ENCODE assay signal across 11 cellular contexts in genomic region chr2:237171396-237171795, GRCh38.
A peak's percentile ranks its signal among the peaks of the same experiment; 100 is the strongest.
DNase-seq lines count a peak whose midpoint lies in the region; ATAC-seq and TF ChIP-seq lines count a peak whose summit lies in the region.
"Had no signal": no experiment of that assay in that cellular context is flagged by ENCODE, and none has a peak within 500 bp of the region (broad histone marks: within the 10 kb centered on the region; RNA-seq: fewer than 3 reads in every experiment).

No MANE protein-coding gene starts in this region.

- POLR2A ChIA-PET in activated CD8-positive, alpha-beta T cell treated with anti-CD3 and anti-CD28 coated beads, Interleukin-2, amount 10 ng/mL, durations not matched to agents 7 days and 5 days (lab: Charles Lee) = no interaction called here
- POLR2A ChIA-PET in activated CD8-positive, alpha-beta T cell treated with anti-CD3 and anti-CD28 coated beads for 36 hours (lab: Charles Lee) = no interaction called here

- CTCF ChIA-PET in activated CD8-positive, alpha-beta T cell treated with anti-CD3 and anti-CD28 coated beads, Interleukin-2, amount 10 ng/mL, durations not matched to agents 7 days and 5 days (lab: Charles Lee) = no interaction called here
- CTCF ChIA-PET in activated CD8-positive, alpha-beta T cell treated with anti-CD3 and anti-CD28 coated beads for 36 hours (lab: Charles Lee) = no interaction called here

- TF ChIP-seq CTCF in activated CD8-positive, alpha-beta T cell treated with anti-CD3 and anti-CD28 coated beads for 36 hours (IDR thresholded peaks at IDR 0.05) = no peak

- peaks cover 19% of the 10 kb centered on the region for H3K27me3 Mint-ChIP-seq in activated CD8-positive, alpha-beta T cell treated with anti-CD3 and anti-CD28 coated beads, Interleukin-2, amount 10 ng/mL, durations not matched to agents 7 days and 5 days (ENCODE audit: low read depth)
- H3K27me3 Mint-ChIP-seq in activated CD8-positive, alpha-beta T cell treated with anti-CD3 and anti-CD28 coated beads for 36 hours = peaks cover 29% of the 10 kb centered on the region

- H3K27ac Mint-ChIP-seq in activated CD8-positive, alpha-beta T cell treated with anti-CD3 and anti-CD28 coated beads, Interleukin-2, amount 10 ng/mL, durations not matched to agents 7 days and 5 days = no peak overlapping the region
- H3K27ac Mint-ChIP-seq in activated CD8-positive, alpha-beta T cell treated with anti-CD3 and anti-CD28 coated beads for 36 hours = no peak overlapping the region
- H3K27ac Mint-ChIP-seq: activated T-cell treated with anti-CD3 and anti-CD28 coated beads, Interleukin-2, amount 50 U/mL, for 24 hours; memory B cell had no signal

- H3K36me3 Mint-ChIP-seq in activated CD8-positive, alpha-beta T cell treated with anti-CD3 and anti-CD28 coated beads, Interleukin-2, amount 10 ng/mL, durations not matched to agents 7 days and 5 days (ENCODE audit: low read depth) = no peaks in the 10 kb centered on the region
- no peaks in the 10 kb centered on the region for H3K36me3 Mint-ChIP-seq in activated CD8-positive, alpha-beta T cell treated with anti-CD3 and anti-CD28 coated beads for 36 hours (ENCODE audit: low read depth)
- H3K36me3 Mint-ChIP-seq: memory B cell had no signal

- WGBS in aorta, 2 donors = 2 to 6% methylated on average over 8 of the region's 8 CpGs

- H3K27me3 ChIP-seq in aorta (ENCODE audit: control insufficient read depth in 1 of 2, insufficient read depth in 2 of 2, low read length in 1 of 2) = no peaks in the 10 kb centered on the region

- H3K27ac ChIP-seq in aorta (ENCODE audit: low read depth in 1 of 2, low read length in 2 of 2) = peak overlapping the region in 1 of 2 donors; percentile 86
- H3K27ac ChIP-seq: C4-2B had no signal

- H3K4me1 ChIP-seq in aorta (ENCODE audit: control insufficient read depth in 1 of 2, insufficient read depth in 2 of 2, low read length in 2 of 2) = peaks cover 0 to 2% of the 10 kb centered on the region in 2 donors

- no peaks in the 10 kb centered on the region for H3K4me1 Mint-ChIP-seq in activated CD8-positive, alpha-beta T cell treated with anti-CD3 and anti-CD28 coated beads, Interleukin-2, amount 10 ng/mL, durations not matched to agents 7 days and 5 days (ENCODE audit: low read depth)
- no peaks in the 10 kb centered on the region for H3K4me1 Mint-ChIP-seq in activated CD8-positive, alpha-beta T cell treated with anti-CD3 and anti-CD28 coated beads for 36 hours (ENCODE audit: low read depth)
- H3K4me1 Mint-ChIP-seq: memory B cell had no signal

- peaks cover 4% of the 10 kb centered on the region for H3K9me3 Mint-ChIP-seq in activated CD8-positive, alpha-beta T cell treated with anti-CD3 and anti-CD28 coated beads, Interleukin-2, amount 10 ng/mL, durations not matched to agents 7 days and 5 days (ENCODE audit: insufficient read depth)
- H3K9me3 Mint-ChIP-seq in activated CD8-positive, alpha-beta T cell treated with anti-CD3 and anti-CD28 coated beads for 36 hours = peaks cover 11% of the 10 kb centered on the region

- ATAC-seq in activated CD8-positive, alpha-beta T cell treated with anti-CD3 and anti-CD28 coated beads, Interleukin-2, amount 10 ng/mL, durations not matched to agents 7 days and 5 days = no peak
- no peak for ATAC-seq in activated CD8-positive, alpha-beta T cell treated with anti-CD3 and anti-CD28 coated beads for 36 hours
- ATAC-seq in aorta (ENCODE audit: low FRiP score) (peak; percentile 91), HG03442 (IDR thresholded peaks at IDR 0.05; ENCODE audit: unreplicated experiment) (no peak)

- H3K9me3 ChIP-seq in aorta (ENCODE audit: control insufficient read depth, low read length) = no peaks in the 10 kb centered on the region

- intact Hi-C loops in activated CD8-positive, alpha-beta T cell treated with anti-CD3 and anti-CD28 coated beads for 36 hours (cut with micrococcal nuclease) = no loop called here
- intact Hi-C loops in aorta (cut with DNase I) = loop anchor here in 1 of 2 donors (5.0 kb wide), 2 partner anchors 91 to 306 kb away; no protein-coding TSS in a partner anchor

- DNase-seq in activated CD8-positive, alpha-beta T cell treated with anti-CD3 and anti-CD28 coated beads, Interleukin-2, amount 10 ng/mL, durations not matched to agents 7 days and 5 days = peak; percentile 11
- DNase-seq in activated CD8-positive, alpha-beta T cell treated with anti-CD3 and anti-CD28 coated beads for 36 hours = no peak
- DNase-seq in dedifferentiated amniotic fluid mesenchymal stem cell (ENCODE audit: extremely low spot score) (peak; percentile 96), middle frontal gyrus (ENCODE audit: extremely low spot score, low spot score) (peak; percentile 6), aorta (no peak), DMS153 (lab: John Stamatoyannopoulos, UW) (no peak), COLO668 (lab: John Stamatoyannopoulos, UW; ENCODE audit: unreplicated experiment) (no peak)
- DNase-seq: activated T-cell treated with anti-CD3 and anti-CD28 coated beads, Interleukin-2, amount 50 U/mL, for 24 hours had no signal

- H3K4me3 Mint-ChIP-seq in activated CD8-positive, alpha-beta T cell treated with anti-CD3 and anti-CD28 coated beads, Interleukin-2, amount 10 ng/mL, durations not matched to agents 7 days and 5 days = no peak overlapping the region
- H3K4me3 Mint-ChIP-seq in activated CD8-positive, alpha-beta T cell treated with anti-CD3 and anti-CD28 coated beads for 36 hours = no peak overlapping the region
- H3K4me3 Mint-ChIP-seq: activated T-cell treated with anti-CD3 and anti-CD28 coated beads, Interleukin-2, amount 50 U/mL, for 24 hours; memory B cell had no signal

- H3K4me3 ChIP-seq in aorta (ENCODE audit: low read length in 2 of 2) = peak overlapping the region in 1 of 2 donors; percentile 41

- H3K36me3 ChIP-seq in aorta (ENCODE audit: control insufficient read depth in 1 of 2, insufficient read depth in 2 of 2, low read length in 1 of 2) = no peaks in the 10 kb centered on the region

Comparison
In these comparisons a context has a peak if more than half of its experiments do, and no peak if none do; other contexts are left out.
1. DNase-seq: peak in activated CD8-positive, alpha-beta T cell treated with anti-CD3 and anti-CD28 coated beads, Interleukin-2, amount 10 ng/mL, durations not matched to agents 7 days and 5 days (single experiment), dedifferentiated amniotic fluid mesenchymal stem cell (single experiment) and middle frontal gyrus (single experiment); none in activated CD8-positive, alpha-beta T cell treated with anti-CD3 and anti-CD28 coated beads for 36 hours (single experiment), aorta (0 of 2), DMS153 (single experiment) and COLO668 (single experiment).